Comparison of ENCODE assay signal across 1 cellular context in the genomic region with DNA sequence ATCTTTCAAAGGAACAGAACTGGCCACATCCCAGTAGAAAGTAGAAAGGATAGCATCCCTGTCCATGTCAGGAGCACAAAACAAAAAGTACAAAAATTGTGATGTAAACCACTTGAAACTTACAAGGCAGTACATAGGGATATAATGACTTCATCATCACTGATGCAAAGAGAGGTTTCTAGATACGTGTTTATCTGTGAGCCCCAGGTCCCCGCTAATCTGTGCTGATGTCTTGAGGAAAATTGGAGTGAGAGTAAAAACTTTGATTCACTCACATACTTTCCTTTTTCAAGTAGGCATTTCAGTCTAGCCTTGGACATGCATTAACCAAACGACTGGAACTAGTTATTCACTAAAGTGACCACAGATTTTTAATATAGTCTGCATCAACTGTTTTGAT.
TF ChIP-seq lines count a peak whose summit lies in the region.

No MANE protein-coding gene starts in this region.

TF ChIP-seq in K562, 482 proteins besides CTCF, POLR2A, EP300 and RAD21 (continues in another document):
- TF ChIP-seq, protein P1, sequence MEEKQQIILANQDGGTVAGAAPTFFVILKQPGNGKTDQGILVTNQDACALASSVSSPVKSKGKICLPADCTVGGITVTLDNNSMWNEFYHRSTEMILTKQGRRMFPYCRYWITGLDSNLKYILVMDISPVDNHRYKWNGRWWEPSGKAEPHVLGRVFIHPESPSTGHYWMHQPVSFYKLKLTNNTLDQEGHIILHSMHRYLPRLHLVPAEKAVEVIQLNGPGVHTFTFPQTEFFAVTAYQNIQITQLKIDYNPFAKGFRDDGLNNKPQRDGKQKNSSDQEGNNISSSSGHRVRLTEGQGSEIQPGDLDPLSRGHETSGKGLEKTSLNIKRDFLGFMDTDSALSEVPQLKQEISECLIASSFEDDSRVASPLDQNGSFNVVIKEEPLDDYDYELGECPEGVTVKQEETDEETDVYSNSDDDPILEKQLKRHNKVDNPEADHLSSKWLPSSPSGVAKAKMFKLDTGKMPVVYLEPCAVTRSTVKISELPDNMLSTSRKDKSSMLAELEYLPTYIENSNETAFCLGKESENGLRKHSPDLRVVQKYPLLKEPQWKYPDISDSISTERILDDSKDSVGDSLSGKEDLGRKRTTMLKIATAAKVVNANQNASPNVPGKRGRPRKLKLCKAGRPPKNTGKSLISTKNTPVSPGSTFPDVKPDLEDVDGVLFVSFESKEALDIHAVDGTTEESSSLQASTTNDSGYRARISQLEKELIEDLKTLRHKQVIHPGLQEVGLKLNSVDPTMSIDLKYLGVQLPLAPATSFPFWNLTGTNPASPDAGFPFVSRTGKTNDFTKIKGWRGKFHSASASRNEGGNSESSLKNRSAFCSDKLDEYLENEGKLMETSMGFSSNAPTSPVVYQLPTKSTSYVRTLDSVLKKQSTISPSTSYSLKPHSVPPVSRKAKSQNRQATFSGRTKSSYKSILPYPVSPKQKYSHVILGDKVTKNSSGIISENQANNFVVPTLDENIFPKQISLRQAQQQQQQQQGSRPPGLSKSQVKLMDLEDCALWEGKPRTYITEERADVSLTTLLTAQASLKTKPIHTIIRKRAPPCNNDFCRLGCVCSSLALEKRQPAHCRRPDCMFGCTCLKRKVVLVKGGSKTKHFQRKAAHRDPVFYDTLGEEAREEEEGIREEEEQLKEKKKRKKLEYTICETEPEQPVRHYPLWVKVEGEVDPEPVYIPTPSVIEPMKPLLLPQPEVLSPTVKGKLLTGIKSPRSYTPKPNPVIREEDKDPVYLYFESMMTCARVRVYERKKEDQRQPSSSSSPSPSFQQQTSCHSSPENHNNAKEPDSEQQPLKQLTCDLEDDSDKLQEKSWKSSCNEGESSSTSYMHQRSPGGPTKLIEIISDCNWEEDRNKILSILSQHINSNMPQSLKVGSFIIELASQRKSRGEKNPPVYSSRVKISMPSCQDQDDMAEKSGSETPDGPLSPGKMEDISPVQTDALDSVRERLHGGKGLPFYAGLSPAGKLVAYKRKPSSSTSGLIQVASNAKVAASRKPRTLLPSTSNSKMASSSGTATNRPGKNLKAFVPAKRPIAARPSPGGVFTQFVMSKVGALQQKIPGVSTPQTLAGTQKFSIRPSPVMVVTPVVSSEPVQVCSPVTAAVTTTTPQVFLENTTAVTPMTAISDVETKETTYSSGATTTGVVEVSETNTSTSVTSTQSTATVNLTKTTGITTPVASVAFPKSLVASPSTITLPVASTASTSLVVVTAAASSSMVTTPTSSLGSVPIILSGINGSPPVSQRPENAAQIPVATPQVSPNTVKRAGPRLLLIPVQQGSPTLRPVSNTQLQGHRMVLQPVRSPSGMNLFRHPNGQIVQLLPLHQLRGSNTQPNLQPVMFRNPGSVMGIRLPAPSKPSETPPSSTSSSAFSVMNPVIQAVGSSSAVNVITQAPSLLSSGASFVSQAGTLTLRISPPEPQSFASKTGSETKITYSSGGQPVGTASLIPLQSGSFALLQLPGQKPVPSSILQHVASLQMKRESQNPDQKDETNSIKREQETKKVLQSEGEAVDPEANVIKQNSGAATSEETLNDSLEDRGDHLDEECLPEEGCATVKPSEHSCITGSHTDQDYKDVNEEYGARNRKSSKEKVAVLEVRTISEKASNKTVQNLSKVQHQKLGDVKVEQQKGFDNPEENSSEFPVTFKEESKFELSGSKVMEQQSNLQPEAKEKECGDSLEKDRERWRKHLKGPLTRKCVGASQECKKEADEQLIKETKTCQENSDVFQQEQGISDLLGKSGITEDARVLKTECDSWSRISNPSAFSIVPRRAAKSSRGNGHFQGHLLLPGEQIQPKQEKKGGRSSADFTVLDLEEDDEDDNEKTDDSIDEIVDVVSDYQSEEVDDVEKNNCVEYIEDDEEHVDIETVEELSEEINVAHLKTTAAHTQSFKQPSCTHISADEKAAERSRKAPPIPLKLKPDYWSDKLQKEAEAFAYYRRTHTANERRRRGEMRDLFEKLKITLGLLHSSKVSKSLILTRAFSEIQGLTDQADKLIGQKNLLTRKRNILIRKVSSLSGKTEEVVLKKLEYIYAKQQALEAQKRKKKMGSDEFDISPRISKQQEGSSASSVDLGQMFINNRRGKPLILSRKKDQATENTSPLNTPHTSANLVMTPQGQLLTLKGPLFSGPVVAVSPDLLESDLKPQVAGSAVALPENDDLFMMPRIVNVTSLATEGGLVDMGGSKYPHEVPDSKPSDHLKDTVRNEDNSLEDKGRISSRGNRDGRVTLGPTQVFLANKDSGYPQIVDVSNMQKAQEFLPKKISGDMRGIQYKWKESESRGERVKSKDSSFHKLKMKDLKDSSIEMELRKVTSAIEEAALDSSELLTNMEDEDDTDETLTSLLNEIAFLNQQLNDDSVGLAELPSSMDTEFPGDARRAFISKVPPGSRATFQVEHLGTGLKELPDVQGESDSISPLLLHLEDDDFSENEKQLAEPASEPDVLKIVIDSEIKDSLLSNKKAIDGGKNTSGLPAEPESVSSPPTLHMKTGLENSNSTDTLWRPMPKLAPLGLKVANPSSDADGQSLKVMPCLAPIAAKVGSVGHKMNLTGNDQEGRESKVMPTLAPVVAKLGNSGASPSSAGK (IDR thresholded peaks at IDR 0.05): no peak
- TF ChIP-seq TEAD4 (IDR thresholded peaks at IDR 0.05; ENCODE audit: low read length): peak; percentile 54; the same call in 1 of the 2 replicates
- no peak for TF ChIP-seq TEAD4 (CRISPR knock-in tag; IDR thresholded peaks at IDR 0.05; ENCODE audit: borderline replicate concordance)
- no peak for TF ChIP-seq ZBED1 (IDR thresholded peaks at IDR 0.05)
- TF ChIP-seq HIVEP1 (CRISPR knock-in tag; IDR thresholded peaks at IDR 0.05): no peak
- no peak for TF ChIP-seq ELF4 (CRISPR knock-in tag; IDR thresholded peaks at IDR 0.05)
- no peak for TF ChIP-seq ZNF354B (CRISPR knock-in tag; IDR thresholded peaks at IDR 0.05)
- no peak for TF ChIP-seq IRF2 (CRISPR knock-in tag; IDR thresholded peaks at IDR 0.05)
- no peak for TF ChIP-seq CBFB (CRISPR knock-in tag; IDR thresholded peaks at IDR 0.05)
- TF ChIP-seq RUNX1 (IDR thresholded peaks at IDR 0.05; ENCODE audit: low read depth): no peak
- no peak for TF ChIP-seq CC2D1A (IDR thresholded peaks at IDR 0.05)
- TF ChIP-seq ZNF589 (CRISPR knock-in tag; IDR thresholded peaks at IDR 0.05; ENCODE audit: low read depth): no peak
- TF ChIP-seq, protein P2, sequence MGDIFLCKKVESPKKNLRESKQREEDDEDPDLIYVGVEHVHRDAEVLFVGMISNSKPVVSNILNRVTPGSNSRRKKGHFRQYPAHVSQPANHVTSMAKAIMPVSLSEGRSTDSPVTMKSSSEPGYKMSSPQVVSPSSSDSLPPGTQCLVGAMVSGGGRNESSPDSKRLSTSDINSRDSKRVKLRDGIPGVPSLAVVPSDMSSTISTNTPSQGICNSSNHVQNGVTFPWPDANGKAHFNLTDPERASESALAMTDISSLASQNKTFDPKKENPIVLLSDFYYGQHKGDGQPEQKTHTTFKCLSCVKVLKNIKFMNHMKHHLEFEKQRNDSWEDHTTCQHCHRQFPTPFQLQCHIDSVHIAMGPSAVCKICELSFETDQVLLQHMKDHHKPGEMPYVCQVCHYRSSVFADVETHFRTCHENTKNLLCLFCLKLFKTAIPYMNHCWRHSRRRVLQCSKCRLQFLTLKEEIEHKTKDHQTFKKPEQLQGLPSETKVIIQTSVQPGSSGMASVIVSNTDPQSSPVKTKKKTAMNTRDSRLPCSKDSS (IDR thresholded peaks at IDR 0.05; ENCODE audit: low read depth, partially characterized antibody): no peak
- TF ChIP-seq DPF2 (IDR thresholded peaks at IDR 0.05): no peak
- no peak for TF ChIP-seq HDAC6 (IDR thresholded peaks at IDR 0.05; ENCODE audit: low read depth, low read length)
- TF ChIP-seq ZNF766 (CRISPR knock-in tag; conservative IDR thresholded peaks at IDR 0.05): peak; percentile 64; the same call in 1 of the 2 replicates
- TF ChIP-seq NFE2L1 (tag; IDR thresholded peaks at IDR 0.05; ENCODE audit: borderline replicate concordance, low read depth): no peak
- TF ChIP-seq, protein P3, sequence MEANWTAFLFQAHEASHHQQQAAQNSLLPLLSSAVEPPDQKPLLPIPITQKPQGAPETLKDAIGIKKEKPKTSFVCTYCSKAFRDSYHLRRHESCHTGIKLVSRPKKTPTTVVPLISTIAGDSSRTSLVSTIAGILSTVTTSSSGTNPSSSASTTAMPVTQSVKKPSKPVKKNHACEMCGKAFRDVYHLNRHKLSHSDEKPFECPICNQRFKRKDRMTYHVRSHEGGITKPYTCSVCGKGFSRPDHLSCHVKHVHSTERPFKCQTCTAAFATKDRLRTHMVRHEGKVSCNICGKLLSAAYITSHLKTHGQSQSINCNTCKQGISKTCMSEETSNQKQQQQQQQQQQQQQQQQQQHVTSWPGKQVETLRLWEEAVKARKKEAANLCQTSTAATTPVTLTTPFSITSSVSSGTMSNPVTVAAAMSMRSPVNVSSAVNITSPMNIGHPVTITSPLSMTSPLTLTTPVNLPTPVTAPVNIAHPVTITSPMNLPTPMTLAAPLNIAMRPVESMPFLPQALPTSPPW (CRISPR knock-in tag; IDR thresholded peaks at IDR 0.05): no peak
- no peak for TF ChIP-seq TAF15 (IDR thresholded peaks at IDR 0.05; ENCODE audit: low read depth, low read length)
- TF ChIP-seq TRIM24 (IDR thresholded peaks at IDR 0.05): peak in 1 of 2 experiments; percentile 17; a peak in 1 of 4 replicates
- TF ChIP-seq NCOR1 (IDR thresholded peaks at IDR 0.05): no peak
- TF ChIP-seq RCOR1 (IDR thresholded peaks at IDR 0.05; ENCODE audit: borderline replicate concordance in 1 of 2, low read depth in 2 of 2, low read length in 2 of 2): peak in 1 of 2 experiments; percentile 84; a peak in 2 of 4 replicates
- TF ChIP-seq RFX5 (IDR thresholded peaks at IDR 0.05; ENCODE audit: low read depth, low read length): no peak
- TF ChIP-seq ARID1B (IDR thresholded peaks at IDR 0.05): 0 out of 2 replicates have a peak, but pooled peaks have one; percentile 22
- no peak for TF ChIP-seq ETV1 (tag; conservative IDR thresholded peaks at IDR 0.05; ENCODE audit: low read depth)
- TF ChIP-seq TAL1 (IDR thresholded peaks at IDR 0.05): peak; percentile 47; the same call in 1 of the 2 replicates
- TF ChIP-seq, protein P4, sequence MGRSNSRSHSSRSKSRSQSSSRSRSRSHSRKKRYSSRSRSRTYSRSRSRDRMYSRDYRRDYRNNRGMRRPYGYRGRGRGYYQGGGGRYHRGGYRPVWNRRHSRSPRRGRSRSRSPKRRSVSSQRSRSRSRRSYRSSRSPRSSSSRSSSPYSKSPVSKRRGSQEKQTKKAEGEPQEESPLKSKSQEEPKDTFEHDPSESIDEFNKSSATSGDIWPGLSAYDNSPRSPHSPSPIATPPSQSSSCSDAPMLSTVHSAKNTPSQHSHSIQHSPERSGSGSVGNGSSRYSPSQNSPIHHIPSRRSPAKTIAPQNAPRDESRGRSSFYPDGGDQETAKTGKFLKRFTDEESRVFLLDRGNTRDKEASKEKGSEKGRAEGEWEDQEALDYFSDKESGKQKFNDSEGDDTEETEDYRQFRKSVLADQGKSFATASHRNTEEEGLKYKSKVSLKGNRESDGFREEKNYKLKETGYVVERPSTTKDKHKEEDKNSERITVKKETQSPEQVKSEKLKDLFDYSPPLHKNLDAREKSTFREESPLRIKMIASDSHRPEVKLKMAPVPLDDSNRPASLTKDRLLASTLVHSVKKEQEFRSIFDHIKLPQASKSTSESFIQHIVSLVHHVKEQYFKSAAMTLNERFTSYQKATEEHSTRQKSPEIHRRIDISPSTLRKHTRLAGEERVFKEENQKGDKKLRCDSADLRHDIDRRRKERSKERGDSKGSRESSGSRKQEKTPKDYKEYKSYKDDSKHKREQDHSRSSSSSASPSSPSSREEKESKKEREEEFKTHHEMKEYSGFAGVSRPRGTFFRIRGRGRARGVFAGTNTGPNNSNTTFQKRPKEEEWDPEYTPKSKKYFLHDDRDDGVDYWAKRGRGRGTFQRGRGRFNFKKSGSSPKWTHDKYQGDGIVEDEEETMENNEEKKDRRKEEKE (IDR thresholded peaks at IDR 0.05; ENCODE audit: borderline replicate concordance in 1 of 2, control insufficient read depth in 1 of 2, low read depth in 2 of 2, low read length in 1 of 2): no peak
- TF ChIP-seq, protein P5, sequence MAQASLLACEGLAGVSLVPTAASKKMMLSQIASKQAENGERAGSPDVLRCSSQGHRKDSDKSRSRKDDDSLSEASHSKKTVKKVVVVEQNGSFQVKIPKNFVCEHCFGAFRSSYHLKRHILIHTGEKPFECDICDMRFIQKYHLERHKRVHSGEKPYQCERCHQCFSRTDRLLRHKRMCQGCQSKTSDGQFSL (CRISPR knock-in tag; IDR thresholded peaks at IDR 0.05): no peak
- TF ChIP-seq, protein P5 (tag; IDR thresholded peaks at IDR 0.05): no peak
- TF ChIP-seq SMARCC2 (IDR thresholded peaks at IDR 0.05; ENCODE audit: low read depth): no peak
- TF ChIP-seq, protein P6, sequence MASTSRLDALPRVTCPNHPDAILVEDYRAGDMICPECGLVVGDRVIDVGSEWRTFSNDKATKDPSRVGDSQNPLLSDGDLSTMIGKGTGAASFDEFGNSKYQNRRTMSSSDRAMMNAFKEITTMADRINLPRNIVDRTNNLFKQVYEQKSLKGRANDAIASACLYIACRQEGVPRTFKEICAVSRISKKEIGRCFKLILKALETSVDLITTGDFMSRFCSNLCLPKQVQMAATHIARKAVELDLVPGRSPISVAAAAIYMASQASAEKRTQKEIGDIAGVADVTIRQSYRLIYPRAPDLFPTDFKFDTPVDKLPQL (IDR thresholded peaks at IDR 0.05; ENCODE audit: extremely low read depth, insufficient read length): no peak
- TF ChIP-seq MEF2A (IDR thresholded peaks at IDR 0.05; ENCODE audit: control insufficient read depth, low read depth, low read length): no peak
- TF ChIP-seq MYBL2 (IDR thresholded peaks at IDR 0.05; ENCODE audit: low read depth): no peak
- TF ChIP-seq MYBL2 (CRISPR knock-in tag; IDR thresholded peaks at IDR 0.05; ENCODE audit: borderline replicate concordance): no peak
- no peak for TF ChIP-seq ZNF445 (CRISPR knock-in tag; IDR thresholded peaks at IDR 0.05; ENCODE audit: low read depth)
- TF ChIP-seq CAMTA2 (CRISPR knock-in tag; conservative IDR thresholded peaks at IDR 0.05): no peak
- TF ChIP-seq ILF3 (IDR thresholded peaks at IDR 0.05; ENCODE audit: borderline replicate concordance): no peak
- TF ChIP-seq CEBPG (CRISPR knock-in tag; IDR thresholded peaks at IDR 0.05): no peak
- TF ChIP-seq CEBPG (tag; conservative IDR thresholded peaks at IDR 0.05 in 1 of 2, IDR thresholded peaks at IDR 0.05 in 1 of 2): peak in 1 of 2 experiments; percentile 46; a peak in 1 of 4 replicates
- TF ChIP-seq, protein P7, sequence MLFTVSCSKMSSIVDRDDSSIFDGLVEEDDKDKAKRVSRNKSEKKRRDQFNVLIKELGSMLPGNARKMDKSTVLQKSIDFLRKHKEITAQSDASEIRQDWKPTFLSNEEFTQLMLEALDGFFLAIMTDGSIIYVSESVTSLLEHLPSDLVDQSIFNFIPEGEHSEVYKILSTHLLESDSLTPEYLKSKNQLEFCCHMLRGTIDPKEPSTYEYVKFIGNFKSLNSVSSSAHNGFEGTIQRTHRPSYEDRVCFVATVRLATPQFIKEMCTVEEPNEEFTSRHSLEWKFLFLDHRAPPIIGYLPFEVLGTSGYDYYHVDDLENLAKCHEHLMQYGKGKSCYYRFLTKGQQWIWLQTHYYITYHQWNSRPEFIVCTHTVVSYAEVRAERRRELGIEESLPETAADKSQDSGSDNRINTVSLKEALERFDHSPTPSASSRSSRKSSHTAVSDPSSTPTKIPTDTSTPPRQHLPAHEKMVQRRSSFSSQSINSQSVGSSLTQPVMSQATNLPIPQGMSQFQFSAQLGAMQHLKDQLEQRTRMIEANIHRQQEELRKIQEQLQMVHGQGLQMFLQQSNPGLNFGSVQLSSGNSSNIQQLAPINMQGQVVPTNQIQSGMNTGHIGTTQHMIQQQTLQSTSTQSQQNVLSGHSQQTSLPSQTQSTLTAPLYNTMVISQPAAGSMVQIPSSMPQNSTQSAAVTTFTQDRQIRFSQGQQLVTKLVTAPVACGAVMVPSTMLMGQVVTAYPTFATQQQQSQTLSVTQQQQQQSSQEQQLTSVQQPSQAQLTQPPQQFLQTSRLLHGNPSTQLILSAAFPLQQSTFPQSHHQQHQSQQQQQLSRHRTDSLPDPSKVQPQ (CRISPR knock-in tag; IDR thresholded peaks at IDR 0.05; ENCODE audit: borderline replicate concordance): no peak
